In the genomic region with DNA sequence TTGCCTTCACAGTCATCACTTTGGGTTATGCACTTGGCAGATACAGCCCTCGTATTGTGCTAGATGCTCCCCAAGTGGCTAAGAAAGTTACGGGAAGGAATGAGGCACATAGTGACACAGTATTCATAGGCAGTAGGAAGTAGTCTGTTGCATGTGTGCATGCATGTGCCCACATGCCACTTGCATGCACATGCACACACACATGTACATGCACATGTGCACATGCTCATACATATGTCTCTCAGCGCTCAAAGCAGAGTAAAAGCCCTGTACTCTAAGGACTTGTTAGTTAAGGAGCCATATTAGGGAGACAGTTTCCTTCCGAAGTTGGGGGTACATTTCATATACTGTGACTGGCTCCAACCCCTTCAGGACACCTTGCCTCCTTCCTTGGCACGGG, we compare ENCODE assay signal across 2 cellular contexts.
TF ChIP-seq lines count a peak whose summit lies in the region.

No MANE protein-coding gene starts in this region.

TF ChIP-seq in HepG2, 621 proteins besides CTCF, POLR2A, EP300 and RAD21:
- TF ChIP-seq, protein P1, sequence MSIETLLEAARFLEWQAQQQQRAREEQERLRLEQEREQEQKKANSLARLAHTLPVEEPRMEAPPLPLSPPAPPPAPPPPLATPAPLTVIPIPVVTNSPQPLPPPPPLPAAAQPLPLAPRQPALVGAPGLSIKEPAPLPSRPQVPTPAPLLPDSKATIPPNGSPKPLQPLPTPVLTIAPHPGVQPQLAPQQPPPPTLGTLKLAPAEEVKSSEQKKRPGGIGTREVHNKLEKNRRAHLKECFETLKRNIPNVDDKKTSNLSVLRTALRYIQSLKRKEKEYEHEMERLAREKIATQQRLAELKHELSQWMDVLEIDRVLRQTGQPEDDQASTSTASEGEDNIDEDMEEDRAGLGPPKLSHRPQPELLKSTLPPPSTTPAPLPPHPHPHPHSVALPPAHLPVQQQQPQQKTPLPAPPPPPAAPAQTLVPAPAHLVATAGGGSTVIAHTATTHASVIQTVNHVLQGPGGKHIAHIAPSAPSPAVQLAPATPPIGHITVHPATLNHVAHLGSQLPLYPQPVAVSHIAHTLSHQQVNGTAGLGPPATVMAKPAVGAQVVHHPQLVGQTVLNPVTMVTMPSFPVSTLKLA (IDR thresholded peaks at IDR 0.05), result peak; percentile 91
- no peak for TF ChIP-seq GLI4 (CRISPR knock-in tag; IDR thresholded peaks at IDR 0.05; ENCODE audit: borderline replicate concordance)

TF ChIP-seq in WTC11, 78 proteins besides CTCF, POLR2A, EP300 and RAD21:
- TF ChIP-seq ZNF219 (CRISPR knock-in tag; IDR thresholded peaks at IDR 0.05; ENCODE audit: borderline replicate concordance) (no peak), NFE2L1 (CRISPR knock-in tag; IDR thresholded peaks at IDR 0.05) (no peak), TP53 (CRISPR knock-in tag; IDR thresholded peaks at IDR 0.05) (no peak), ZNF396 (CRISPR knock-in tag; IDR thresholded peaks at IDR 0.05; ENCODE audit: borderline replicate concordance) (no peak), ZNF671 (CRISPR knock-in tag; IDR thresholded peaks at IDR 0.05) (no peak), ELF4 (CRISPR knock-in tag; IDR thresholded peaks at IDR 0.05; ENCODE audit: low read depth) (no peak), SMAD3 (CRISPR knock-in tag; IDR thresholded peaks at IDR 0.05; ENCODE audit: borderline replicate concordance) (no peak), SOX15 (CRISPR knock-in tag; IDR thresholded peaks at IDR 0.05) (no peak), MXD4 (CRISPR knock-in tag; IDR thresholded peaks at IDR 0.05; ENCODE audit: borderline replicate concordance) (no peak), MYBL2 (CRISPR knock-in tag; IDR thresholded peaks at IDR 0.05) (no peak), PRRX2 (CRISPR knock-in tag; IDR thresholded peaks at IDR 0.05) (no peak)
- TF ChIP-seq, protein P2, sequence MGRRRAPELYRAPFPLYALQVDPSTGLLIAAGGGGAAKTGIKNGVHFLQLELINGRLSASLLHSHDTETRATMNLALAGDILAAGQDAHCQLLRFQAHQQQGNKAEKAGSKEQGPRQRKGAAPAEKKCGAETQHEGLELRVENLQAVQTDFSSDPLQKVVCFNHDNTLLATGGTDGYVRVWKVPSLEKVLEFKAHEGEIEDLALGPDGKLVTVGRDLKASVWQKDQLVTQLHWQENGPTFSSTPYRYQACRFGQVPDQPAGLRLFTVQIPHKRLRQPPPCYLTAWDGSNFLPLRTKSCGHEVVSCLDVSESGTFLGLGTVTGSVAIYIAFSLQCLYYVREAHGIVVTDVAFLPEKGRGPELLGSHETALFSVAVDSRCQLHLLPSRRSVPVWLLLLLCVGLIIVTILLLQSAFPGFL (CRISPR knock-in tag; IDR thresholded peaks at IDR 0.05; ENCODE audit: borderline replicate concordance), result no peak
- TF ChIP-seq, protein P3, sequence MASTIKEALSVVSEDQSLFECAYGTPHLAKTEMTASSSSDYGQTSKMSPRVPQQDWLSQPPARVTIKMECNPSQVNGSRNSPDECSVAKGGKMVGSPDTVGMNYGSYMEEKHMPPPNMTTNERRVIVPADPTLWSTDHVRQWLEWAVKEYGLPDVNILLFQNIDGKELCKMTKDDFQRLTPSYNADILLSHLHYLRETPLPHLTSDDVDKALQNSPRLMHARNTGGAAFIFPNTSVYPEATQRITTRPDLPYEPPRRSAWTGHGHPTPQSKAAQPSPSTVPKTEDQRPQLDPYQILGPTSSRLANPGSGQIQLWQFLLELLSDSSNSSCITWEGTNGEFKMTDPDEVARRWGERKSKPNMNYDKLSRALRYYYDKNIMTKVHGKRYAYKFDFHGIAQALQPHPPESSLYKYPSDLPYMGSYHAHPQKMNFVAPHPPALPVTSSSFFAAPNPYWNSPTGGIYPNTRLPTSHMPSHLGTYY (CRISPR knock-in tag; IDR thresholded peaks at IDR 0.05), result no peak
- TF ChIP-seq, protein P4, sequence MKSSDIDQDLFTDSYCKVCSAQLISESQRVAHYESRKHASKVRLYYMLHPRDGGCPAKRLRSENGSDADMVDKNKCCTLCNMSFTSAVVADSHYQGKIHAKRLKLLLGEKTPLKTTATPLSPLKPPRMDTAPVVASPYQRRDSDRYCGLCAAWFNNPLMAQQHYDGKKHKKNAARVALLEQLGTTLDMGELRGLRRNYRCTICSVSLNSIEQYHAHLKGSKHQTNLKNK (CRISPR knock-in tag; IDR thresholded peaks at IDR 0.05), result no peak
